1 cellular context compared by ENCODE assay signal in the genomic region with DNA sequence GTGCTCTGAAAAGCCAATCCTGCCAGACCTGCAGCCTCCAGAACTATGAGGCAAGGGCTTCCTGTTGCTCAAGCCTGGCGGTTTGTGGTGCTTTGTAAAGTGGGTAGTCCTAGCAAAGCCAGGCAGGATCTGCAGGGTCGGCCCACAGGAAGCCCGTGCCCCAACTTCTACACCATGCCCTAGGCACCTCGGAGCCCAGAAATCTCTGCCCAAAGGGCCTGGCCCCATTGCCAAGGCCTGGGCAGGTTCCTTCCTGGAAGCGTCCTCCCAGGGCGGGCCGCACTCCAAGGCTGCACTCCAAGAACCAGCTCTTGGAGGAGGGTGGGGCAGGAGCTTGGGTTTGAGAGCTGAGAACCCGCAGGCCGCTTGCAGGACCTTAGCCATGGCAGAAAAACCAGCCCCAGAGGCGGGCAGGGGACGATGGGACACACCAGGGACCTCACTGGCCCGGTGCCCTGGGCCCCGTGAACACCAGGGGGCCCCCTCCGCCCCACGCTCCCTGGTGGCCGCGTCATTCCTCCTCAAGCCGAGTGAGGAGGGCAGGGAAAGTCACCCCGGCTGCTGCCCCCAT.
TF ChIP-seq lines count a peak whose summit lies in the region.

No MANE protein-coding gene starts in this region.

TF ChIP-seq in K562, 482 proteins besides CTCF, POLR2A, EP300 and RAD21 (continued from another document and continues in another):
- TF ChIP-seq, protein P1, sequence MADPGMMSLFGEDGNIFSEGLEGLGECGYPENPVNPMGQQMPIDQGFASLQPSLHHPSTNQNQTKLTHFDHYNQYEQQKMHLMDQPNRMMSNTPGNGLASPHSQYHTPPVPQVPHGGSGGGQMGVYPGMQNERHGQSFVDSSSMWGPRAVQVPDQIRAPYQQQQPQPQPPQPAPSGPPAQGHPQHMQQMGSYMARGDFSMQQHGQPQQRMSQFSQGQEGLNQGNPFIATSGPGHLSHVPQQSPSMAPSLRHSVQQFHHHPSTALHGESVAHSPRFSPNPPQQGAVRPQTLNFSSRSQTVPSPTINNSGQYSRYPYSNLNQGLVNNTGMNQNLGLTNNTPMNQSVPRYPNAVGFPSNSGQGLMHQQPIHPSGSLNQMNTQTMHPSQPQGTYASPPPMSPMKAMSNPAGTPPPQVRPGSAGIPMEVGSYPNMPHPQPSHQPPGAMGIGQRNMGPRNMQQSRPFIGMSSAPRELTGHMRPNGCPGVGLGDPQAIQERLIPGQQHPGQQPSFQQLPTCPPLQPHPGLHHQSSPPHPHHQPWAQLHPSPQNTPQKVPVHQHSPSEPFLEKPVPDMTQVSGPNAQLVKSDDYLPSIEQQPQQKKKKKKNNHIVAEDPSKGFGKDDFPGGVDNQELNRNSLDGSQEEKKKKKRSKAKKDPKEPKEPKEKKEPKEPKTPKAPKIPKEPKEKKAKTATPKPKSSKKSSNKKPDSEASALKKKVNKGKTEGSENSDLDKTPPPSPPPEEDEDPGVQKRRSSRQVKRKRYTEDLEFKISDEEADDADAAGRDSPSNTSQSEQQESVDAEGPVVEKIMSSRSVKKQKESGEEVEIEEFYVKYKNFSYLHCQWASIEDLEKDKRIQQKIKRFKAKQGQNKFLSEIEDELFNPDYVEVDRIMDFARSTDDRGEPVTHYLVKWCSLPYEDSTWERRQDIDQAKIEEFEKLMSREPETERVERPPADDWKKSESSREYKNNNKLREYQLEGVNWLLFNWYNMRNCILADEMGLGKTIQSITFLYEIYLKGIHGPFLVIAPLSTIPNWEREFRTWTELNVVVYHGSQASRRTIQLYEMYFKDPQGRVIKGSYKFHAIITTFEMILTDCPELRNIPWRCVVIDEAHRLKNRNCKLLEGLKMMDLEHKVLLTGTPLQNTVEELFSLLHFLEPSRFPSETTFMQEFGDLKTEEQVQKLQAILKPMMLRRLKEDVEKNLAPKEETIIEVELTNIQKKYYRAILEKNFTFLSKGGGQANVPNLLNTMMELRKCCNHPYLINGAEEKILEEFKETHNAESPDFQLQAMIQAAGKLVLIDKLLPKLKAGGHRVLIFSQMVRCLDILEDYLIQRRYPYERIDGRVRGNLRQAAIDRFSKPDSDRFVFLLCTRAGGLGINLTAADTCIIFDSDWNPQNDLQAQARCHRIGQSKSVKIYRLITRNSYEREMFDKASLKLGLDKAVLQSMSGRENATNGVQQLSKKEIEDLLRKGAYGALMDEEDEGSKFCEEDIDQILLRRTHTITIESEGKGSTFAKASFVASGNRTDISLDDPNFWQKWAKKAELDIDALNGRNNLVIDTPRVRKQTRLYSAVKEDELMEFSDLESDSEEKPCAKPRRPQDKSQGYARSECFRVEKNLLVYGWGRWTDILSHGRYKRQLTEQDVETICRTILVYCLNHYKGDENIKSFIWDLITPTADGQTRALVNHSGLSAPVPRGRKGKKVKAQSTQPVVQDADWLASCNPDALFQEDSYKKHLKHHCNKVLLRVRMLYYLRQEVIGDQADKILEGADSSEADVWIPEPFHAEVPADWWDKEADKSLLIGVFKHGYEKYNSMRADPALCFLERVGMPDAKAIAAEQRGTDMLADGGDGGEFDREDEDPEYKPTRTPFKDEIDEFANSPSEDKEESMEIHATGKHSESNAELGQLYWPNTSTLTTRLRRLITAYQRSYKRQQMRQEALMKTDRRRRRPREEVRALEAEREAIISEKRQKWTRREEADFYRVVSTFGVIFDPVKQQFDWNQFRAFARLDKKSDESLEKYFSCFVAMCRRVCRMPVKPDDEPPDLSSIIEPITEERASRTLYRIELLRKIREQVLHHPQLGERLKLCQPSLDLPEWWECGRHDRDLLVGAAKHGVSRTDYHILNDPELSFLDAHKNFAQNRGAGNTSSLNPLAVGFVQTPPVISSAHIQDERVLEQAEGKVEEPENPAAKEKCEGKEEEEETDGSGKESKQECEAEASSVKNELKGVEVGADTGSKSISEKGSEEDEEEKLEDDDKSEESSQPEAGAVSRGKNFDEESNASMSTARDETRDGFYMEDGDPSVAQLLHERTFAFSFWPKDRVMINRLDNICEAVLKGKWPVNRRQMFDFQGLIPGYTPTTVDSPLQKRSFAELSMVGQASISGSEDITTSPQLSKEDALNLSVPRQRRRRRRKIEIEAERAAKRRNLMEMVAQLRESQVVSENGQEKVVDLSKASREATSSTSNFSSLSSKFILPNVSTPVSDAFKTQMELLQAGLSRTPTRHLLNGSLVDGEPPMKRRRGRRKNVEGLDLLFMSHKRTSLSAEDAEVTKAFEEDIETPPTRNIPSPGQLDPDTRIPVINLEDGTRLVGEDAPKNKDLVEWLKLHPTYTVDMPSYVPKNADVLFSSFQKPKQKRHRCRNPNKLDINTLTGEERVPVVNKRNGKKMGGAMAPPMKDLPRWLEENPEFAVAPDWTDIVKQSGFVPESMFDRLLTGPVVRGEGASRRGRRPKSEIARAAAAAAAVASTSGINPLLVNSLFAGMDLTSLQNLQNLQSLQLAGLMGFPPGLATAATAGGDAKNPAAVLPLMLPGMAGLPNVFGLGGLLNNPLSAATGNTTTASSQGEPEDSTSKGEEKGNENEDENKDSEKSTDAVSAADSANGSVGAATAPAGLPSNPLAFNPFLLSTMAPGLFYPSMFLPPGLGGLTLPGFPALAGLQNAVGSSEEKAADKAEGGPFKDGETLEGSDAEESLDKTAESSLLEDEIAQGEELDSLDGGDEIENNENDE (IDR thresholded peaks at IDR 0.05; ENCODE audit: low read depth, low read length): no peak
- TF ChIP-seq, protein P2, sequence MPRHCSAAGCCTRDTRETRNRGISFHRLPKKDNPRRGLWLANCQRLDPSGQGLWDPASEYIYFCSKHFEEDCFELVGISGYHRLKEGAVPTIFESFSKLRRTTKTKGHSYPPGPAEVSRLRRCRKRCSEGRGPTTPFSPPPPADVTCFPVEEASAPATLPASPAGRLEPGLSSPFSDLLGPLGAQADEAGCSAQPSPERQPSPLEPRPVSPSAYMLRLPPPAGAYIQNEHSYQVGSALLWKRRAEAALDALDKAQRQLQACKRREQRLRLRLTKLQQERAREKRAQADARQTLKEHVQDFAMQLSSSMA (CRISPR knock-in tag; IDR thresholded peaks at IDR 0.05): no peak
- TF ChIP-seq RCOR1 (IDR thresholded peaks at IDR 0.05; ENCODE audit: borderline replicate concordance in 1 of 2, low read depth in 2 of 2, low read length in 2 of 2): 0 out of 4 replicates have a peak, but pooled peaks of 1 of the 2 experiments have one; percentile 25
- TF ChIP-seq HMGN3 (IDR thresholded peaks at IDR 0.05; ENCODE audit: borderline replicate concordance, extremely low read depth, insufficient read length, low read depth, low read length): peak; percentile 25
- TF ChIP-seq, protein P3, sequence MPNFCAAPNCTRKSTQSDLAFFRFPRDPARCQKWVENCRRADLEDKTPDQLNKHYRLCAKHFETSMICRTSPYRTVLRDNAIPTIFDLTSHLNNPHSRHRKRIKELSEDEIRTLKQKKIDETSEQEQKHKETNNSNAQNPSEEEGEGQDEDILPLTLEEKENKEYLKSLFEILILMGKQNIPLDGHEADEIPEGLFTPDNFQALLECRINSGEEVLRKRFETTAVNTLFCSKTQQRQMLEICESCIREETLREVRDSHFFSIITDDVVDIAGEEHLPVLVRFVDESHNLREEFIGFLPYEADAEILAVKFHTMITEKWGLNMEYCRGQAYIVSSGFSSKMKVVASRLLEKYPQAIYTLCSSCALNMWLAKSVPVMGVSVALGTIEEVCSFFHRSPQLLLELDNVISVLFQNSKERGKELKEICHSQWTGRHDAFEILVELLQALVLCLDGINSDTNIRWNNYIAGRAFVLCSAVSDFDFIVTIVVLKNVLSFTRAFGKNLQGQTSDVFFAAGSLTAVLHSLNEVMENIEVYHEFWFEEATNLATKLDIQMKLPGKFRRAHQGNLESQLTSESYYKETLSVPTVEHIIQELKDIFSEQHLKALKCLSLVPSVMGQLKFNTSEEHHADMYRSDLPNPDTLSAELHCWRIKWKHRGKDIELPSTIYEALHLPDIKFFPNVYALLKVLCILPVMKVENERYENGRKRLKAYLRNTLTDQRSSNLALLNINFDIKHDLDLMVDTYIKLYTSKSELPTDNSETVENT (CRISPR knock-in tag; IDR thresholded peaks at IDR 0.05): no peak
- no peak for TF ChIP-seq ATF1 (CRISPR knock-in tag; IDR thresholded peaks at IDR 0.05)
- TF ChIP-seq ATF1 (tag; IDR thresholded peaks at IDR 0.05): peak; percentile 66
- TF ChIP-seq PML (IDR thresholded peaks at IDR 0.05; ENCODE audit: low read length): no peak
- no peak for TF ChIP-seq EHMT2 (IDR thresholded peaks at IDR 0.05)
- no peak for TF ChIP-seq PHF21A (IDR thresholded peaks at IDR 0.05; ENCODE audit: borderline replicate concordance, low read depth)
- TF ChIP-seq CCNT2 (IDR thresholded peaks at IDR 0.05; ENCODE audit: borderline replicate concordance, extremely low read depth, insufficient read length, low read depth, low read length): no peak
- TF ChIP-seq, protein P4, sequence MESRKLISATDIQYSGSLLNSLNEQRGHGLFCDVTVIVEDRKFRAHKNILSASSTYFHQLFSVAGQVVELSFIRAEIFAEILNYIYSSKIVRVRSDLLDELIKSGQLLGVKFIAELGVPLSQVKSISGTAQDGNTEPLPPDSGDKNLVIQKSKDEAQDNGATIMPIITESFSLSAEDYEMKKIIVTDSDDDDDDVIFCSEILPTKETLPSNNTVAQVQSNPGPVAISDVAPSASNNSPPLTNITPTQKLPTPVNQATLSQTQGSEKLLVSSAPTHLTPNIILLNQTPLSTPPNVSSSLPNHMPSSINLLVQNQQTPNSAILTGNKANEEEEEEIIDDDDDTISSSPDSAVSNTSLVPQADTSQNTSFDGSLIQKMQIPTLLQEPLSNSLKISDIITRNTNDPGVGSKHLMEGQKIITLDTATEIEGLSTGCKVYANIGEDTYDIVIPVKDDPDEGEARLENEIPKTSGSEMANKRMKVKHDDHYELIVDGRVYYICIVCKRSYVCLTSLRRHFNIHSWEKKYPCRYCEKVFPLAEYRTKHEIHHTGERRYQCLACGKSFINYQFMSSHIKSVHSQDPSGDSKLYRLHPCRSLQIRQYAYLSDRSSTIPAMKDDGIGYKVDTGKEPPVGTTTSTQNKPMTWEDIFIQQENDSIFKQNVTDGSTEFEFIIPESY (CRISPR knock-in tag; IDR thresholded peaks at IDR 0.05): peak; percentile 66; the same call in 1 of the 2 replicates
- TF ChIP-seq ZNF717 (CRISPR knock-in tag; IDR thresholded peaks at IDR 0.05): no peak
- TF ChIP-seq SAFB (IDR thresholded peaks at IDR 0.05; ENCODE audit: borderline replicate concordance, low read depth, low read length): no peak
- peak; percentile 35; the same call in 1 of the 2 replicates for TF ChIP-seq CC2D1A (IDR thresholded peaks at IDR 0.05)
- TF ChIP-seq YY1 (IDR thresholded peaks at IDR 0.05; ENCODE audit: borderline replicate concordance in 1 of 3, control insufficient read depth in 1 of 3, extremely low read depth in 1 of 3, insufficient read depth in 3 of 3, insufficient read length in 1 of 3, insufficient replicate concordance in 2 of 3, low read depth in 1 of 3, low read length in 2 of 3): peak in 1 of 3 experiments; percentile 16
- TF ChIP-seq, protein P5, sequence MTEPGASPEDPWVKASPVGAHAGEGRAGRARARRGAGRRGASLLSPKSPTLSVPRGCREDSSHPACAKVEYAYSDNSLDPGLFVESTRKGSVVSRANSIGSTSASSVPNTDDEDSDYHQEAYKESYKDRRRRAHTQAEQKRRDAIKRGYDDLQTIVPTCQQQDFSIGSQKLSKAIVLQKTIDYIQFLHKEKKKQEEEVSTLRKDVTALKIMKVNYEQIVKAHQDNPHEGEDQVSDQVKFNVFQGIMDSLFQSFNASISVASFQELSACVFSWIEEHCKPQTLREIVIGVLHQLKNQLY (CRISPR knock-in tag; conservative IDR thresholded peaks at IDR 0.05): no peak
- no peak for TF ChIP-seq NFE2L1 (tag; IDR thresholded peaks at IDR 0.05; ENCODE audit: borderline replicate concordance, low read depth)
- TF ChIP-seq, protein P6, sequence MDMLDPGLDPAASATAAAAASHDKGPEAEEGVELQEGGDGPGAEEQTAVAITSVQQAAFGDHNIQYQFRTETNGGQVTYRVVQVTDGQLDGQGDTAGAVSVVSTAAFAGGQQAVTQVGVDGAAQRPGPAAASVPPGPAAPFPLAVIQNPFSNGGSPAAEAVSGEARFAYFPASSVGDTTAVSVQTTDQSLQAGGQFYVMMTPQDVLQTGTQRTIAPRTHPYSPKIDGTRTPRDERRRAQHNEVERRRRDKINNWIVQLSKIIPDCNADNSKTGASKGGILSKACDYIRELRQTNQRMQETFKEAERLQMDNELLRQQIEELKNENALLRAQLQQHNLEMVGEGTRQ (CRISPR knock-in tag; IDR thresholded peaks at IDR 0.05): no peak
- TF ChIP-seq, protein P7, sequence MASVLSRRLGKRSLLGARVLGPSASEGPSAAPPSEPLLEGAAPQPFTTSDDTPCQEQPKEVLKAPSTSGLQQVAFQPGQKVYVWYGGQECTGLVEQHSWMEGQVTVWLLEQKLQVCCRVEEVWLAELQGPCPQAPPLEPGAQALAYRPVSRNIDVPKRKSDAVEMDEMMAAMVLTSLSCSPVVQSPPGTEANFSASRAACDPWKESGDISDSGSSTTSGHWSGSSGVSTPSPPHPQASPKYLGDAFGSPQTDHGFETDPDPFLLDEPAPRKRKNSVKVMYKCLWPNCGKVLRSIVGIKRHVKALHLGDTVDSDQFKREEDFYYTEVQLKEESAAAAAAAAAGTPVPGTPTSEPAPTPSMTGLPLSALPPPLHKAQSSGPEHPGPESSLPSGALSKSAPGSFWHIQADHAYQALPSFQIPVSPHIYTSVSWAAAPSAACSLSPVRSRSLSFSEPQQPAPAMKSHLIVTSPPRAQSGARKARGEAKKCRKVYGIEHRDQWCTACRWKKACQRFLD (CRISPR knock-in tag; IDR thresholded peaks at IDR 0.05): no peak
- TF ChIP-seq ZZZ3 (IDR thresholded peaks at IDR 0.05): no peak
- TF ChIP-seq ATF7 (IDR thresholded peaks at IDR 0.05): peak; percentile 39; the same call in 1 of the 2 replicates
- peak; percentile 34; the same call in 1 of the 2 replicates for TF ChIP-seq CREB1 (IDR thresholded peaks at IDR 0.05)
- TF ChIP-seq CREB1 (CRISPR knock-in tag; IDR thresholded peaks at IDR 0.05): no peak
- peak; percentile 62; the same call in 1 of the 2 replicates for TF ChIP-seq ARID2 (IDR thresholded peaks at IDR 0.05)
- 0 out of 2 replicates have a peak, but pooled peaks have one; percentile 32 for TF ChIP-seq MYC (IDR thresholded peaks at IDR 0.05; ENCODE audit: low read depth, low read length)
- no peak for TF ChIP-seq MYC (CRISPR knock-in tag; IDR thresholded peaks at IDR 0.05; ENCODE audit: borderline replicate concordance, low read depth)
- TF ChIP-seq, protein P8, sequence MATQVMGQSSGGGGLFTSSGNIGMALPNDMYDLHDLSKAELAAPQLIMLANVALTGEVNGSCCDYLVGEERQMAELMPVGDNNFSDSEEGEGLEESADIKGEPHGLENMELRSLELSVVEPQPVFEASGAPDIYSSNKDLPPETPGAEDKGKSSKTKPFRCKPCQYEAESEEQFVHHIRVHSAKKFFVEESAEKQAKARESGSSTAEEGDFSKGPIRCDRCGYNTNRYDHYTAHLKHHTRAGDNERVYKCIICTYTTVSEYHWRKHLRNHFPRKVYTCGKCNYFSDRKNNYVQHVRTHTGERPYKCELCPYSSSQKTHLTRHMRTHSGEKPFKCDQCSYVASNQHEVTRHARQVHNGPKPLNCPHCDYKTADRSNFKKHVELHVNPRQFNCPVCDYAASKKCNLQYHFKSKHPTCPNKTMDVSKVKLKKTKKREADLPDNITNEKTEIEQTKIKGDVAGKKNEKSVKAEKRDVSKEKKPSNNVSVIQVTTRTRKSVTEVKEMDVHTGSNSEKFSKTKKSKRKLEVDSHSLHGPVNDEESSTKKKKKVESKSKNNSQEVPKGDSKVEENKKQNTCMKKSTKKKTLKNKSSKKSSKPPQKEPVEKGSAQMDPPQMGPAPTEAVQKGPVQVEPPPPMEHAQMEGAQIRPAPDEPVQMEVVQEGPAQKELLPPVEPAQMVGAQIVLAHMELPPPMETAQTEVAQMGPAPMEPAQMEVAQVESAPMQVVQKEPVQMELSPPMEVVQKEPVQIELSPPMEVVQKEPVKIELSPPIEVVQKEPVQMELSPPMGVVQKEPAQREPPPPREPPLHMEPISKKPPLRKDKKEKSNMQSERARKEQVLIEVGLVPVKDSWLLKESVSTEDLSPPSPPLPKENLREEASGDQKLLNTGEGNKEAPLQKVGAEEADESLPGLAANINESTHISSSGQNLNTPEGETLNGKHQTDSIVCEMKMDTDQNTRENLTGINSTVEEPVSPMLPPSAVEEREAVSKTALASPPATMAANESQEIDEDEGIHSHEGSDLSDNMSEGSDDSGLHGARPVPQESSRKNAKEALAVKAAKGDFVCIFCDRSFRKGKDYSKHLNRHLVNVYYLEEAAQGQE (CRISPR knock-in tag; IDR thresholded peaks at IDR 0.05; ENCODE audit: low read depth): no peak
